16 cellular contexts compared by ENCODE assay signal in genomic region chr19:22622901-22623840, GRCh38. TPM values are rescaled to one million over a fixed set of nuclear protein-coding genes. Genes with fewer than 3 reads are reported as not detected.
A peak's percentile ranks its signal among the peaks of the same experiment; 100 is the strongest.
DNase-seq lines count a peak whose midpoint lies in the region; ATAC-seq and TF ChIP-seq lines count a peak whose summit lies in the region.
"Had no signal": no experiment of that assay in that cellular context is flagged by ENCODE, and none has a peak within 500 bp of the region (broad histone marks: within the 10 kb centered on the region; RNA-seq: fewer than 3 reads in every experiment).

No MANE protein-coding gene starts in this region.

- TF ChIP-seq POLR2A in thyroid gland (IDR thresholded peaks at IDR 0.05) = no peak

- 1 to 8% methylated on average over 8 to 21 of the region's 71 CpGs for WGBS in thyroid gland, 2 donors

- no peaks in the 10 kb centered on the region for H3K9me3 ChIP-seq in thyroid gland

- intact Hi-C loops in head of caudate nucleus (cut with DNase I) = no loop called here
- intact Hi-C loops in thyroid gland (cut with DNase I) = no loop called here
- intact Hi-C loops in activated CD8-positive, alpha-beta T cell treated with anti-CD3 and anti-CD28 coated beads for 36 hours (cut with micrococcal nuclease) = no loop called here

- POLR2A ChIA-PET in activated CD8-positive, alpha-beta T cell treated with anti-CD3 and anti-CD28 coated beads for 36 hours (lab: Charles Lee) = no interaction called here

- no peaks in the 10 kb centered on the region for H3K36me3 ChIP-seq in thyroid gland

- DNase-seq in SK-N-DZ (ENCODE audit: low spot score) = peak; percentile 14
- DNase-seq in head of caudate nucleus = peak in 34 of 42 donors; percentile 11 to 81 (median 43)
- no peak for DNase-seq in omental fat pad (ENCODE audit: low spot score)
- peak; percentile 26 to 29 for DNase-seq in thyroid gland
- no peak for DNase-seq in activated CD8-positive, alpha-beta T cell treated with anti-CD3 and anti-CD28 coated beads for 36 hours
- no peak for DNase-seq in CD1c-positive myeloid dendritic cell (ENCODE audit: extremely low spot score)
- DNase-seq: activated CD4-positive, CD25-positive, alpha-beta regulatory T cell treated with anti-CD3 and anti-CD28 coated beads, Interleukin-2, amount 50 U/mL, for 72 hours; activated naive CD4-positive, alpha-beta T cell treated with anti-CD3 and anti-CD28 coated beads, Interleukin-2, amount 10 ng/mL, durations not matched to agents 7 days and 5 days; activated T-cell treated with anti-CD3 and anti-CD28 coated beads for 4 hours; effector memory CD8-positive, alpha-beta T cell; foreskin keratinocyte; NCI-H1930; stimulated activated CD4-positive, alpha-beta T cell treated with anti-CD3 and anti-CD28 coated beads, Interleukin-15, amount 100 ng/mL, for 24 hours had no signal

- no peak overlapping the region for H3K4me3 Mint-ChIP-seq in activated CD8-positive, alpha-beta T cell treated with anti-CD3 and anti-CD28 coated beads for 36 hours
- H3K4me3 Mint-ChIP-seq: activated naive CD4-positive, alpha-beta T cell treated with anti-CD3 and anti-CD28 coated beads, Interleukin-2, amount 10 ng/mL, durations not matched to agents 7 days and 5 days; effector memory CD8-positive, alpha-beta T cell had no signal

- TF ChIP-seq CTCF in omental fat pad (IDR thresholded peaks at IDR 0.05) (no peak), thyroid gland (IDR thresholded peaks at IDR 0.05) (peak in 2 of 6 experiments; percentile 24 to 26)
- no peak for TF ChIP-seq CTCF in activated CD8-positive, alpha-beta T cell treated with anti-CD3 and anti-CD28 coated beads for 36 hours (IDR thresholded peaks at IDR 0.05)

- no peaks in the 10 kb centered on the region for H3K36me3 Mint-ChIP-seq in activated CD8-positive, alpha-beta T cell treated with anti-CD3 and anti-CD28 coated beads for 36 hours (ENCODE audit: low read depth)
- H3K36me3 Mint-ChIP-seq: activated naive CD4-positive, alpha-beta T cell treated with anti-CD3 and anti-CD28 coated beads, Interleukin-2, amount 10 ng/mL, durations not matched to agents 7 days and 5 days had no signal

- H3K9me3 Mint-ChIP-seq in activated CD8-positive, alpha-beta T cell treated with anti-CD3 and anti-CD28 coated beads for 36 hours = peaks cover 4% of the 10 kb centered on the region

- H3K4me1 ChIP-seq in thyroid gland = no peaks in the 10 kb centered on the region
- H3K4me1 ChIP-seq: foreskin keratinocyte had no signal

- H3K4me3 ChIP-seq in thyroid gland (replicated peaks in 1 of 3) = peak overlapping the region in 1 of 3 donors; percentile 17

- peak; percentile 80 for ATAC-seq in omental fat pad (ENCODE audit: low FRiP score)
- ATAC-seq in activated CD8-positive, alpha-beta T cell treated with anti-CD3 and anti-CD28 coated beads for 36 hours = no peak
- no peak for ATAC-seq in HG03520 (IDR thresholded peaks at IDR 0.05; ENCODE audit: unreplicated experiment)
- ATAC-seq in HG02884 (IDR thresholded peaks at IDR 0.05; ENCODE audit: unreplicated experiment) = no peak
- ATAC-seq: effector memory CD8-positive, alpha-beta T cell; foreskin keratinocyte had no signal

- H3K27ac ChIP-seq in thyroid gland = no peak overlapping the region
- H3K27ac ChIP-seq: foreskin keratinocyte had no signal

- H3K27me3 ChIP-seq in thyroid gland = no peaks in the 10 kb centered on the region
- H3K27me3 ChIP-seq: foreskin keratinocyte had no signal

- no peak overlapping the region for H3K27ac Mint-ChIP-seq in activated CD8-positive, alpha-beta T cell treated with anti-CD3 and anti-CD28 coated beads for 36 hours
- H3K27ac Mint-ChIP-seq: activated naive CD4-positive, alpha-beta T cell treated with anti-CD3 and anti-CD28 coated beads, Interleukin-2, amount 10 ng/mL, durations not matched to agents 7 days and 5 days; effector memory CD8-positive, alpha-beta T cell had no signal

- peaks cover 6% of the 10 kb centered on the region for H3K27me3 Mint-ChIP-seq in activated CD8-positive, alpha-beta T cell treated with anti-CD3 and anti-CD28 coated beads for 36 hours
- H3K27me3 Mint-ChIP-seq: activated naive CD4-positive, alpha-beta T cell treated with anti-CD3 and anti-CD28 coated beads, Interleukin-2, amount 10 ng/mL, durations not matched to agents 7 days and 5 days had no signal

- no peaks in the 10 kb centered on the region for H3K4me1 Mint-ChIP-seq in activated CD8-positive, alpha-beta T cell treated with anti-CD3 and anti-CD28 coated beads for 36 hours (ENCODE audit: low read depth)
- H3K4me1 Mint-ChIP-seq: activated naive CD4-positive, alpha-beta T cell treated with anti-CD3 and anti-CD28 coated beads, Interleukin-2, amount 10 ng/mL, durations not matched to agents 7 days and 5 days had no signal

- CTCF ChIA-PET in activated CD8-positive, alpha-beta T cell treated with anti-CD3 and anti-CD28 coated beads for 36 hours (lab: Charles Lee) = no interaction called here

RNA-seq across cellular contexts. Expression of gene ZNF492, which starts 11.0 kb away (rescaled TPM):
- polyA plus RNA-seq in SK-N-DZ (2014; cell fraction: cytosol; rRNA removed) = 3.5 and 4.0 TPM in 2 replicates
- 2.6 and 3.8 TPM in 2 replicates for polyA plus RNA-seq in SK-N-DZ (2014; cell fraction: nucleus; rRNA removed)
- total RNA-seq in omental fat pad = under 1 TPM; 0.12 to 0.32 (median 0.22) TPM
- under 1 TPM in 3 of 4 donors, not detected in 1; 0.13 to 0.59 (median 0.22) TPM for total RNA-seq in thyroid gland
- total RNA-seq in activated CD8-positive, alpha-beta T cell treated with anti-CD3 and anti-CD28 coated beads for 36 hours = 1 to 10 TPM; 1.9 to 2.1 TPM
- total RNA-seq: M059J had no signal

Comparison
In these comparisons a context has a peak if more than half of its experiments do, and no peak if none do; other contexts are left out.
1. DNase-seq: peak in SK-N-DZ (single experiment), head of caudate nucleus (34 of 42) and thyroid gland (2 of 2); none in omental fat pad (single experiment), activated CD8-positive, alpha-beta T cell treated with anti-CD3 and anti-CD28 coated beads for 36 hours (single experiment) and CD1c-positive myeloid dendritic cell (single experiment).